In genomic region chr10:26527018-26527417, GRCh38 we compare ENCODE assay signal across 28 cellular contexts.
A peak's percentile ranks its signal among the peaks of the same experiment; 100 is the strongest.
DNase-seq lines count a peak whose midpoint lies in the region; ATAC-seq, FAIRE-seq and TF ChIP-seq lines count a peak whose summit lies in the region.
"Had no signal": no experiment of that assay in that cellular context is flagged by ENCODE, and none has a peak within 500 bp of the region (broad histone marks: within the 10 kb centered on the region; RNA-seq: fewer than 3 reads in every experiment).

No MANE protein-coding gene starts in this region.

- FAIRE-seq in H1 (lab: Jason Lieb, UNC) = no peak
- FAIRE-seq: astrocyte, GM18507 had no signal

- no peak overlapping the region for H2BK20ac ChIP-seq in H1 (ENCODE audit: low read length)

- no peaks in the 10 kb centered on the region for H3K27me3 Mint-ChIP-seq in activated CD4-positive, alpha-beta memory T cell treated with anti-CD3 and anti-CD28 coated beads for 36 hours
- H3K27me3 Mint-ChIP-seq in activated CD4-positive, alpha-beta memory T cell treated with anti-CD3 and anti-CD28 coated beads, Interleukin-2, amount 10 ng/mL, durations not matched to agents 7 days and 5 days = no peaks in the 10 kb centered on the region
- H3K27me3 Mint-ChIP-seq in stimulated activated naive CD8-positive, alpha-beta T cell treated with anti-CD3 and anti-CD28 coated beads, Interleukin-15, amount 100 ng/mL, for 72 hours = no peaks in the 10 kb centered on the region
- H3K27me3 Mint-ChIP-seq: CD8-positive, alpha-beta memory T cell had no signal

- no peaks in the 10 kb centered on the region for H3K79me2 ChIP-seq in H1 (ENCODE audit: control insufficient read depth in 1 of 2, insufficient read depth in 2 of 2, low read length in 2 of 2)
- 0 out of 2 replicates have a peak, but pooled peaks cover 6% of the 10 kb centered on the region for H3K79me2 ChIP-seq in Karpas-422 (ENCODE audit: low read length)

- no peak overlapping the region for H3K18ac ChIP-seq in H1 (ENCODE audit: extremely low read depth, low read length)

- H3K27ac Mint-ChIP-seq in activated CD4-positive, alpha-beta memory T cell treated with anti-CD3 and anti-CD28 coated beads for 36 hours = no peak overlapping the region
- no peak overlapping the region for H3K27ac Mint-ChIP-seq in activated CD4-positive, alpha-beta memory T cell treated with anti-CD3 and anti-CD28 coated beads, Interleukin-2, amount 10 ng/mL, durations not matched to agents 7 days and 5 days
- H3K27ac Mint-ChIP-seq in stimulated activated naive CD8-positive, alpha-beta T cell treated with anti-CD3 and anti-CD28 coated beads, Interleukin-15, amount 100 ng/mL, for 72 hours = peak overlapping the region; percentile 25 to 27

- H2BK120ac ChIP-seq in H1 (replicated peaks; ENCODE audit: low read depth, low read length) = no peak overlapping the region

- no peaks in the 10 kb centered on the region for H3K27me3 ChIP-seq in H1 (replicated peaks in 1 of 4; ENCODE audit: control insufficient read depth in 3 of 4, extremely low read depth in 1 of 4, insufficient read depth in 3 of 4, low read length in 3 of 4)
- H3K27me3 ChIP-seq in Karpas-422 (ENCODE audit: low read length) = no peaks in the 10 kb centered on the region
- H3K27me3 ChIP-seq: colonic mucosa, right lobe of liver, tibial artery had no signal

- TF ChIP-seq EP300 in H1 (IDR thresholded peaks at IDR 0.05; ENCODE audit: borderline replicate concordance in 1 of 2, low read depth in 2 of 2, low read length in 2 of 2) = no peak

- H2AK5ac ChIP-seq in H1 (ENCODE audit: low read depth, low read length) = 0 out of 2 replicates have a peak overlapping the region, but pooled peaks have one; percentile 24

- H3K4me3 ChIP-seq in H1 (ENCODE audit: extremely low read depth in 1 of 4, insufficient read depth in 2 of 4, low read depth in 3 of 4, low read length in 4 of 4) = no peak overlapping the region
- no peak overlapping the region for H3K4me3 ChIP-seq in Karpas-422 (ENCODE audit: low read length)
- H3K4me3 ChIP-seq: colonic mucosa, lung, prostate gland, right lobe of liver, tibial artery had no signal

- intact Hi-C loops in activated CD4-positive, alpha-beta memory T cell treated with anti-CD3 and anti-CD28 coated beads for 36 hours (cut with micrococcal nuclease) = no loop called here

- TF ChIP-seq POLR2A in H1 (IDR thresholded peaks at IDR 0.05; ENCODE audit: control extremely low read depth in 1 of 2, low read depth in 2 of 2, low read length in 2 of 2) = no peak

- no peak overlapping the region for H3K4me3 Mint-ChIP-seq in activated CD4-positive, alpha-beta memory T cell treated with anti-CD3 and anti-CD28 coated beads for 36 hours
- no peak overlapping the region for H3K4me3 Mint-ChIP-seq in activated CD4-positive, alpha-beta memory T cell treated with anti-CD3 and anti-CD28 coated beads, Interleukin-2, amount 10 ng/mL, durations not matched to agents 7 days and 5 days
- H3K4me3 Mint-ChIP-seq in stimulated activated naive CD8-positive, alpha-beta T cell treated with anti-CD3 and anti-CD28 coated beads, Interleukin-15, amount 100 ng/mL, for 72 hours = no peak overlapping the region
- H3K4me3 Mint-ChIP-seq: CD8-positive, alpha-beta memory T cell; natural killer cell had no signal

- H3K14ac ChIP-seq in H1 (ENCODE audit: insufficient read length) = no peak overlapping the region

- no peak for TF ChIP-seq RAD21 in H1 (IDR thresholded peaks at IDR 0.05 in 1 of 2, conservative IDR thresholded peaks at IDR 0.05 in 1 of 2; ENCODE audit: low read depth in 2 of 2, low read length in 2 of 2)

- no peaks in the 10 kb centered on the region for H3K79me1 ChIP-seq in H1 (ENCODE audit: low read depth, low read length)

- H3K23ac ChIP-seq in H1 (ENCODE audit: insufficient read length) = no peak overlapping the region

- no peaks in the 10 kb centered on the region for H3K9me3 Mint-ChIP-seq in activated CD4-positive, alpha-beta memory T cell treated with anti-CD3 and anti-CD28 coated beads for 36 hours
- no peaks in the 10 kb centered on the region for H3K9me3 Mint-ChIP-seq in activated CD4-positive, alpha-beta memory T cell treated with anti-CD3 and anti-CD28 coated beads, Interleukin-2, amount 10 ng/mL, durations not matched to agents 7 days and 5 days
- H3K9me3 Mint-ChIP-seq in stimulated activated naive CD8-positive, alpha-beta T cell treated with anti-CD3 and anti-CD28 coated beads, Interleukin-15, amount 100 ng/mL, for 72 hours = no peaks in the 10 kb centered on the region
- H3K9me3 Mint-ChIP-seq: CD8-positive, alpha-beta memory T cell; natural killer cell had no signal

- peaks cover 9% of the 10 kb centered on the region for H3K4me1 Mint-ChIP-seq in activated CD4-positive, alpha-beta memory T cell treated with anti-CD3 and anti-CD28 coated beads for 36 hours (ENCODE audit: low read depth)
- H3K4me1 Mint-ChIP-seq in activated CD4-positive, alpha-beta memory T cell treated with anti-CD3 and anti-CD28 coated beads, Interleukin-2, amount 10 ng/mL, durations not matched to agents 7 days and 5 days = no peaks in the 10 kb centered on the region
- peaks cover 34% of the 10 kb centered on the region for H3K4me1 Mint-ChIP-seq in stimulated activated naive CD8-positive, alpha-beta T cell treated with anti-CD3 and anti-CD28 coated beads, Interleukin-15, amount 100 ng/mL, for 72 hours

- H2AFZ ChIP-seq in H1 (ENCODE audit: low read length) (no peak overlapping the region), Karpas-422 (ENCODE audit: low read length) (no peak overlapping the region)

- no peaks in the 10 kb centered on the region for H3K23me2 ChIP-seq in H1 (ENCODE audit: low read depth, low read length)

- no peak overlapping the region for H2BK15ac ChIP-seq in H1 (ENCODE audit: low read length)

- ATAC-seq in stimulated activated naive CD8-positive, alpha-beta T cell treated with anti-CD3 and anti-CD28 coated beads, Interleukin-15, amount 100 ng/mL, for 72 hours = no peak
- ATAC-seq: left cardiac atrium, natural killer cell, Panc1, right lobe of liver had no signal

- H3K4me1 ChIP-seq in H1 (replicated peaks in 1 of 4; ENCODE audit: control insufficient read depth in 3 of 4, insufficient read depth in 4 of 4, low read length in 3 of 4) = no peaks in the 10 kb centered on the region
- H3K4me1 ChIP-seq in Karpas-422 (ENCODE audit: low read length) = no peaks in the 10 kb centered on the region
- H3K4me1 ChIP-seq: colonic mucosa, prostate gland, right lobe of liver, tibial artery had no signal

- no peak overlapping the region for H3K4ac ChIP-seq in H1 (replicated peaks; ENCODE audit: insufficient read length, low read depth, low read length)

- peaks cover 35% of the 10 kb centered on the region for H3K36me3 Mint-ChIP-seq in activated CD4-positive, alpha-beta memory T cell treated with anti-CD3 and anti-CD28 coated beads for 36 hours
- peaks cover 51% of the 10 kb centered on the region for H3K36me3 Mint-ChIP-seq in activated CD4-positive, alpha-beta memory T cell treated with anti-CD3 and anti-CD28 coated beads, Interleukin-2, amount 10 ng/mL, durations not matched to agents 7 days and 5 days (ENCODE audit: low read depth)
- H3K36me3 Mint-ChIP-seq: natural killer cell had no signal

- no peak for TF ChIP-seq CTCF in H1 (IDR thresholded peaks at IDR 0.05; ENCODE audit: control extremely low read depth in 1 of 3, insufficient read depth in 1 of 3, low read depth in 1 of 3, low read length in 3 of 3)

- no peak overlapping the region for H3K4me2 ChIP-seq in H1 (ENCODE audit: insufficient read depth in 1 of 2, low read depth in 2 of 2, low read length in 2 of 2)
- no peak overlapping the region for H3K4me2 ChIP-seq in Karpas-422 (ENCODE audit: low read depth, low read length, poor library complexity, severe bottlenecking)

- H3K56ac ChIP-seq in H1 (replicated peaks; ENCODE audit: insufficient read length, low read depth, low read length) = no peak overlapping the region

- no peak overlapping the region for H3K9ac ChIP-seq in H1 (replicated peaks in 1 of 4; ENCODE audit: extremely low read depth in 1 of 4, low read depth in 3 of 4, low read length in 3 of 4)
- H3K9ac ChIP-seq in Karpas-422 (ENCODE audit: low read length) = no peak overlapping the region

- H2BK5ac ChIP-seq in H1 (ENCODE audit: low read depth, low read length) = no peak overlapping the region

- H4K5ac ChIP-seq in H1 (ENCODE audit: insufficient read length, low read depth, low read length) = no peak overlapping the region

- H3K27ac ChIP-seq in H1 (ENCODE audit: low read depth, low read length) (no peak overlapping the region), Karpas-422 (ENCODE audit: low read length) (no peak overlapping the region)
- H3K27ac ChIP-seq: colonic mucosa, epithelial cell of prostate, prostate gland, right lobe of liver, tibial artery, VCaP had no signal

- no peak overlapping the region for H2BK12ac ChIP-seq in H1 (ENCODE audit: low read depth, low read length)

- H3K9me3 ChIP-seq in H1 (ENCODE audit: insufficient read depth in 2 of 2, low read depth in 1 of 2, low read length in 1 of 2) (no peaks in the 10 kb centered on the region), Karpas-422 (ENCODE audit: low read length) (no peaks in the 10 kb centered on the region)
- H3K9me3 ChIP-seq: colonic mucosa, prostate gland, right lobe of liver, tibial artery had no signal

- peak; percentile 15 for DNase-seq in activated CD4-positive, alpha-beta memory T cell treated with anti-CD3 and anti-CD28 coated beads for 36 hours
- no peak for DNase-seq in activated CD4-positive, alpha-beta memory T cell treated with anti-CD3 and anti-CD28 coated beads, Interleukin-2, amount 10 ng/mL, durations not matched to agents 7 days and 5 days
- DNase-seq in stimulated activated CD4-positive, alpha-beta T cell treated with anti-CD3 and anti-CD28 coated beads, Interleukin-4, amount 100 ng/mL, for 1 hour = peak; percentile 15
- no peak for DNase-seq in stimulated activated CD4-positive, alpha-beta T cell treated with anti-CD3 and anti-CD28 coated beads, Interleukin-2, amount 100 ng/mL, for 48 hours
- DNase-seq in H1 (ENCODE audit: low read depth in 1 of 2, low spot score in 2 of 2) = no peak
- DNase-seq in stimulated activated naive CD8-positive, alpha-beta T cell treated with anti-CD3 and anti-CD28 coated beads, Interleukin-15, amount 100 ng/mL, for 72 hours = no peak
- no peak for DNase-seq in Kasumi-1 (lab: John Stamatoyannopoulos, UW)
- DNase-seq in Karpas-422 = no peak
- DNase-seq: CD8-positive, alpha-beta memory T cell; colonic mucosa; effector memory CD4-positive, alpha-beta T cell; hypothalamus; left cardiac atrium; natural killer cell; NCI-H1436 treated with DMSO at 0.1 percent for 48 hours; NCI-H2107; nucleus accumbens; right lobe of liver; SHP77 treated with DMSO at 0.1 percent for 48 hours; T1000; tibial artery had no signal

- WGBS in H1 (ENCODE audit: extremely low coverage in 1 of 2, insufficient coverage in 1 of 2, insufficient read length in 1 of 2, insufficient replicate concordance in 2 of 2, low coverage in 1 of 2, low lambda C conversion rate in 2 of 2, missing lambda C conversion rate in 1 of 2), 2 experiments = 89% methylated on average over 2 of the region's 2 CpGs; no CpG with 5 or more reads in 1 of the 2 experiments

- H3K36me3 ChIP-seq in H1 (ENCODE audit: control insufficient read depth in 2 of 4, insufficient read depth in 4 of 4, low read length in 3 of 4) (no peaks in the 10 kb centered on the region), Karpas-422 (ENCODE audit: insufficient read depth, low read length) (peaks cover 33% of the 10 kb centered on the region)
- H3K36me3 ChIP-seq: colonic mucosa, prostate gland, tibial artery had no signal

- CTCF ChIA-PET in activated CD4-positive, alpha-beta memory T cell treated with anti-CD3 and anti-CD28 coated beads for 36 hours (lab: Charles Lee) = no interaction called here
- CTCF ChIA-PET in activated CD4-positive, alpha-beta memory T cell treated with anti-CD3 and anti-CD28 coated beads, Interleukin-2, amount 10 ng/mL, durations not matched to agents 7 days and 5 days (lab: Charles Lee) = no interaction called here
- CTCF ChIA-PET in H1 (lab: Charles Lee; ENCODE audit: partially characterized antibody) = interaction anchor here (0.7 kb wide), 1 partner anchor 23 kb away, joined by 3 read pairs; no protein-coding TSS in a partner anchor

- H4K20me1 ChIP-seq in H1 (replicated peaks in 1 of 2; ENCODE audit: control insufficient read depth in 1 of 2, insufficient read depth in 2 of 2, low read length in 2 of 2) (no peaks in the 10 kb centered on the region), Karpas-422 (ENCODE audit: insufficient read depth, low read depth, low read length) (no peaks in the 10 kb centered on the region)

- H4K8ac ChIP-seq in H1 (ENCODE audit: extremely low read depth, insufficient read depth, low read length) = no peak overlapping the region

- H3K9me2 ChIP-seq in Karpas-422 (replicated peaks; ENCODE audit: insufficient read depth, low read length) = no peaks in the 10 kb centered on the region

- POLR2A ChIA-PET in activated CD4-positive, alpha-beta memory T cell treated with anti-CD3 and anti-CD28 coated beads for 36 hours (lab: Charles Lee) = no interaction called here
- POLR2A ChIA-PET in activated CD4-positive, alpha-beta memory T cell treated with anti-CD3 and anti-CD28 coated beads, Interleukin-2, amount 10 ng/mL, durations not matched to agents 7 days and 5 days (lab: Charles Lee) = no interaction called here
- POLR2A ChIA-PET in H1 (lab: Charles Lee; ENCODE audit: partially characterized antibody) = no interaction called here

- no peak overlapping the region for H4K91ac ChIP-seq in H1 (replicated peaks; ENCODE audit: insufficient read length, low read length)

Comparison
In these comparisons a context has a peak if more than half of its experiments do, and no peak if none do; other contexts are left out.
1. DNase-seq: peak in activated CD4-positive, alpha-beta memory T cell treated with anti-CD3 and anti-CD28 coated beads for 36 hours (single experiment) and stimulated activated CD4-positive, alpha-beta T cell treated with anti-CD3 and anti-CD28 coated beads, Interleukin-4, amount 100 ng/mL, for 1 hour (single experiment); none in activated CD4-positive, alpha-beta memory T cell treated with anti-CD3 and anti-CD28 coated beads, Interleukin-2, amount 10 ng/mL, durations not matched to agents 7 days and 5 days (single experiment), stimulated activated CD4-positive, alpha-beta T cell treated with anti-CD3 and anti-CD28 coated beads, Interleukin-2, amount 100 ng/mL, for 48 hours (0 of 2), H1 (0 of 2), stimulated activated naive CD8-positive, alpha-beta T cell treated with anti-CD3 and anti-CD28 coated beads, Interleukin-15, amount 100 ng/mL, for 72 hours (0 of 2), Kasumi-1 (0 of 2) and Karpas-422 (single experiment).
2. H3K27ac Mint-ChIP-seq: peak in stimulated activated naive CD8-positive, alpha-beta T cell treated with anti-CD3 and anti-CD28 coated beads, Interleukin-15, amount 100 ng/mL, for 72 hours (2 of 2); none in activated CD4-positive, alpha-beta memory T cell treated with anti-CD3 and anti-CD28 coated beads for 36 hours (single experiment) and activated CD4-positive, alpha-beta memory T cell treated with anti-CD3 and anti-CD28 coated beads, Interleukin-2, amount 10 ng/mL, durations not matched to agents 7 days and 5 days (single experiment).